In the genomic region with DNA sequence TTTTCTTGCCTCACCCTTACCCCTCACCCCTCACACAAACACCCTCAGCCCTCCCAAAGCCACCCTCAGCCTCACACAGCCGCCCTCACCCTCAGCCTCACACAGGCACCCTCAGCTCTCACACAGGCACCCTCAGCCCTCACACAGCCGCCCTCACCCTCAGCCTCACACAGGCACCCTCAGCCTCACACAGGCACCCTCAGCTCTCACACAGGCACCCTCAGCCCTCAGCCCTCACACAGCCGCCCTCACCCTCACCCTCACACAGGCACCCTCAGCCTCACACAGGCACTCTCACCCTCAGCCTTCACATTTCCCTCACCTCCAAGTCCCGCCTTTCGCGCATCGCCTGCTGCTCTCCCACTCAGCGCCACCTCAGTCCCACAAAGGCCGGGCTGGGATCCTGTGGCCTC, we compare ENCODE assay signal across 6 cellular contexts. TPM values are rescaled to one million over a fixed set of nuclear protein-coding genes. Genes with fewer than 3 reads are reported as not detected.
DNase-seq lines count a peak whose midpoint lies in the region; ATAC-seq, FAIRE-seq and TF ChIP-seq lines count a peak whose summit lies in the region.

No MANE protein-coding gene starts in this region.

- POLR2A ChIA-PET in HCT116 (lab: Charles Lee) = interaction anchor here (0.6 to 2.1 kb wide), 6 partner anchors 20 to 187 kb away, joined by 3 to 9 read pairs (median 3); partner anchors contain the start of gene ZNF497

- ATAC-seq in HCT116 (peak; percentile 33; the same call in 1 of the 2 replicates), pancreas (peak; percentile 9 to 31 (median 23)), HG03175 (IDR thresholded peaks at IDR 0.05; ENCODE audit: unreplicated experiment) (no peak), HG03469 (IDR thresholded peaks at IDR 0.05; ENCODE audit: unreplicated experiment) (no peak)

- H3K27ac ChIP-seq in HCT116 (ENCODE audit: low read depth, low read length) (peak overlapping the region; percentile 71), cingulate gyrus (ENCODE audit: low read depth, low read length) (peak overlapping the region; percentile 63), pancreas (peak overlapping the region in 3 of 4 donors; percentile 76 to 90 (median 79))

- H3K4me3 ChIP-seq in HCT116 (replicated peaks in 1 of 2; ENCODE audit: low read depth in 1 of 2, low read length in 2 of 2) (peak overlapping the region; percentile 78 to 91), pancreas (peak overlapping the region; percentile 74 to 91 (median 78))

- TF ChIP-seq CTCF in HCT116 (IDR thresholded peaks at IDR 0.05 in 2 of 3, conservative IDR thresholded peaks at IDR 0.05 in 1 of 3; ENCODE audit: borderline replicate concordance in 1 of 3, insufficient read depth in 1 of 3, low read depth in 2 of 3, low read length in 2 of 3) = no peak
- no peak for TF ChIP-seq CTCF in pancreas (IDR thresholded peaks at IDR 0.05)

- no peak for FAIRE-seq in pancreas (lab: Jason Lieb, UNC)

- H3K36me3 ChIP-seq in HCT116 (ENCODE audit: control insufficient read depth in 1 of 2, insufficient read depth in 2 of 2, low read length in 2 of 2) = no peaks in the 10 kb centered on the region
- no peaks in the 10 kb centered on the region for H3K36me3 ChIP-seq in pancreas

- 2 to 3% methylated on average over 9 of the region's 9 CpGs for WGBS in pancreas, 2 donors

- no peaks in the 10 kb centered on the region for H4K20me1 ChIP-seq in HCT116 (ENCODE audit: insufficient read depth)

- CTCF ChIA-PET in HCT116 (lab: Charles Lee) = interaction anchor here (1.3 kb wide), 1 partner anchor 193 kb away, joined by 10 read pairs; the partner anchor contains the start of gene ZBTB45

- RAD21 ChIA-PET in HCT116 (lab: Charles Lee; ENCODE audit: low non-redundant PET in 1 of 2, low total read pairs in 2 of 2, uncharacterized antibody in 2 of 2, unreplicated experiment in 2 of 2) = interaction anchor here in 1 of 2 experiments (0.6 kb wide), 1 partner anchor 187 kb away, joined by 4 read pairs; no protein-coding TSS in a partner anchor

- H3K4me1 ChIP-seq in HCT116 (ENCODE audit: control insufficient read depth in 1 of 2, insufficient read depth in 2 of 2, low read length in 2 of 2) (peaks cover 10 to 24% of the 10 kb centered on the region in 2 experiments), pancreas (peaks cover 0 to 13% (median 7%) of the 10 kb centered on the region in 3 donors)

- peaks cover 33% of the 10 kb centered on the region for H3K79me2 ChIP-seq in HCT116 (ENCODE audit: insufficient read depth, low read length)

- H3K9ac ChIP-seq in HCT116 (ENCODE audit: low read length) = peak overlapping the region; percentile 72

- TF ChIP-seq RAD21 in HCT116 (IDR thresholded peaks at IDR 0.05; ENCODE audit: low read depth) = no peak

- no peak for TF ChIP-seq POLR2A in HCT116 (IDR thresholded peaks at IDR 0.05; ENCODE audit: borderline replicate concordance, extremely low read depth, insufficient read depth, insufficient read length)

- H2AFZ ChIP-seq in HCT116 (ENCODE audit: low read depth, low read length, poor library complexity, severe bottlenecking) = no peak overlapping the region

- H3K9me2 ChIP-seq in HCT116 (ENCODE audit: insufficient read depth) = no peaks in the 10 kb centered on the region

- H3K27me3 ChIP-seq in HCT116 (ENCODE audit: insufficient read depth, low read length) (no peaks in the 10 kb centered on the region), pancreas (no peaks in the 10 kb centered on the region)

- no peaks in the 10 kb centered on the region for H3K9me3 ChIP-seq in HCT116 (ENCODE audit: control insufficient read depth in 1 of 2, insufficient read depth in 1 of 2, low read depth in 1 of 2, low read length in 2 of 2)
- no peaks in the 10 kb centered on the region for H3K9me3 ChIP-seq in pancreas

- H3K4me2 ChIP-seq in HCT116 (ENCODE audit: low read length) = peak overlapping the region; percentile 90

- intact Hi-C loops in HCT116 (cut with micrococcal nuclease) = loop anchor here (1.0 to 5.0 kb wide), 3 partner anchors 21 to 191 kb away; partner anchors contain the start of genes ERVK3-1, ZBTB45 and ZNF584
- intact Hi-C loops in pancreas (cut with DNase I) = no loop called here

- no TSS peak for BruUV-seq in HCT116 (replicated peaks; lab: Mats Ljungman, UMichigan)

- DNase-seq in HCT116 (ENCODE audit: low read depth, low spot score) (no peak), pancreas (no peak), RKO (ENCODE audit: low spot score) (no peak)

TF ChIP-seq in HCT116, 20 proteins besides CTCF, POLR2A, EP300 and RAD21:
- no peak for TF ChIP-seq ATF3 (IDR thresholded peaks at IDR 0.05)
- TF ChIP-seq TCF7L2 (IDR thresholded peaks at IDR 0.05; ENCODE audit: borderline replicate concordance, extremely low read depth, insufficient read depth, insufficient read length) = no peak
- TF ChIP-seq CBX3 (IDR thresholded peaks at IDR 0.05; ENCODE audit: low read depth) = no peak
- no peak for TF ChIP-seq CEBPB (IDR thresholded peaks at IDR 0.05; ENCODE audit: low read depth)
- TF ChIP-seq SIN3A (IDR thresholded peaks at IDR 0.05; ENCODE audit: low read depth) = no peak
- TF ChIP-seq, protein P1, sequence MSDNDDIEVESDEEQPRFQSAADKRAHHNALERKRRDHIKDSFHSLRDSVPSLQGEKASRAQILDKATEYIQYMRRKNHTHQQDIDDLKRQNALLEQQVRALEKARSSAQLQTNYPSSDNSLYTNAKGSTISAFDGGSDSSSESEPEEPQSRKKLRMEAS (IDR thresholded peaks at IDR 0.05) = no peak
- no peak for TF ChIP-seq ZFX (IDR thresholded peaks at IDR 0.05)
- TF ChIP-seq YY1 (IDR thresholded peaks at IDR 0.05; ENCODE audit: extremely low read depth, insufficient replicate concordance, low read depth, low read length) = no peak
- no peak for TF ChIP-seq SP1 (IDR thresholded peaks at IDR 0.05; ENCODE audit: low read depth)
- TF ChIP-seq, protein P2, sequence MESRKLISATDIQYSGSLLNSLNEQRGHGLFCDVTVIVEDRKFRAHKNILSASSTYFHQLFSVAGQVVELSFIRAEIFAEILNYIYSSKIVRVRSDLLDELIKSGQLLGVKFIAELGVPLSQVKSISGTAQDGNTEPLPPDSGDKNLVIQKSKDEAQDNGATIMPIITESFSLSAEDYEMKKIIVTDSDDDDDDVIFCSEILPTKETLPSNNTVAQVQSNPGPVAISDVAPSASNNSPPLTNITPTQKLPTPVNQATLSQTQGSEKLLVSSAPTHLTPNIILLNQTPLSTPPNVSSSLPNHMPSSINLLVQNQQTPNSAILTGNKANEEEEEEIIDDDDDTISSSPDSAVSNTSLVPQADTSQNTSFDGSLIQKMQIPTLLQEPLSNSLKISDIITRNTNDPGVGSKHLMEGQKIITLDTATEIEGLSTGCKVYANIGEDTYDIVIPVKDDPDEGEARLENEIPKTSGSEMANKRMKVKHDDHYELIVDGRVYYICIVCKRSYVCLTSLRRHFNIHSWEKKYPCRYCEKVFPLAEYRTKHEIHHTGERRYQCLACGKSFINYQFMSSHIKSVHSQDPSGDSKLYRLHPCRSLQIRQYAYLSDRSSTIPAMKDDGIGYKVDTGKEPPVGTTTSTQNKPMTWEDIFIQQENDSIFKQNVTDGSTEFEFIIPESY (IDR thresholded peaks at IDR 0.05; ENCODE audit: extremely low read depth, insufficient replicate concordance, low read length) = no peak
- no peak for TF ChIP-seq REST (IDR thresholded peaks at IDR 0.05; ENCODE audit: low read depth)

RNA-seq across cellular contexts. Expression of gene ZSCAN22, which starts 0.3 kb away (rescaled TPM):
- 4.6 TPM for total RNA-seq in HCT116 (2021; ENCODE audit: unreplicated experiment)
- 2.4 and 2.9 TPM in 2 replicates for polyA plus RNA-seq in HCT116 (2012)
- 1 to 10 TPM in 4 of 6 donors, under 1 TPM in 2; 0.97 to 2.5 (median 1.6) TPM for total RNA-seq in pancreas
- polyA plus RNA-seq in pancreas = under 1 TPM; 0.65 to 0.87 TPM

RNA-seq across cellular contexts. Expression of gene ERVK3-1, which starts 21.3 kb away (rescaled TPM):
- total RNA-seq in HCT116 (2021; ENCODE audit: unreplicated experiment) (28.1 TPM), pancreas (10 to 100 TPM in 5 of 6 donors, 1 to 10 TPM in 1; 8.6 to 17.6 (median 14.0) TPM)
- polyA plus RNA-seq in HCT116 (2012) = 26.7 and 29.6 TPM in 2 replicates
- 10 to 100 TPM; 21.0 to 41.6 TPM for polyA plus RNA-seq in pancreas

RNA-seq across cellular contexts. Expression of gene A1BG, which starts 26.8 kb away (rescaled TPM):
- total RNA-seq in HCT116 (2021; ENCODE audit: unreplicated experiment) = 1.2 TPM
- polyA plus RNA-seq in HCT116 (2012) = 0.25 and 0.62 TPM in 2 replicates
- total RNA-seq in pancreas = 10 to 100 TPM in 1 of 6 donors, 1 to 10 TPM in 5; 3.3 to 10.6 (median 5.9) TPM
- 10 to 100 TPM; 22.3 to 49.0 TPM for polyA plus RNA-seq in pancreas

RNA-seq across cellular contexts. Expression of gene ZNF497, which starts 36.0 kb away (rescaled TPM):
- total RNA-seq in HCT116 (2021; ENCODE audit: unreplicated experiment) = 5.1 TPM
- polyA plus RNA-seq in HCT116 (2012) = 2.1 and 2.2 TPM in 2 replicates
- 1 to 10 TPM in 5 of 6 donors, under 1 TPM in 1; 0.95 to 2.0 (median 1.4) TPM for total RNA-seq in pancreas
- 1 to 10 TPM; 4.7 to 5.3 TPM for polyA plus RNA-seq in pancreas

RNA-seq across cellular contexts. Expression of gene ZNF8, which starts 47.8 kb away (rescaled TPM):
- total RNA-seq in HCT116 (2021; ENCODE audit: unreplicated experiment) (6.4 TPM), pancreas (1 to 10 TPM; 1.6 to 3.6 (median 2.0) TPM)
- polyA plus RNA-seq in HCT116 (2012) = 2.6 and 3.4 TPM in 2 replicates
- polyA plus RNA-seq in pancreas = 1 to 10 TPM; 1.4 to 1.5 TPM

Comparison
In these comparisons a context has a peak if more than half of its experiments do, and no peak if none do; other contexts are left out.
1. ATAC-seq: peak in HCT116 (single experiment) and pancreas (4 of 4); none in HG03175 (single experiment) and HG03469 (single experiment).
2. Peak in every context shown above with its lines, with median percentiles within 50 percentile points of each other: H3K27ac ChIP-seq.